ENCODE assay signal across 28 cellular contexts in genomic region chr4:38426532-38426931, GRCh38.
"Had no signal": no experiment of that assay in that cellular context is flagged by ENCODE, and none has a peak within 500 bp of the region (broad histone marks: within the 10 kb centered on the region; RNA-seq: fewer than 3 reads in every experiment).

No MANE protein-coding gene starts in this region.

- H3K4me3 ChIP-seq: colonic mucosa, coronary artery, dorsolateral prefrontal cortex, esophagus muscularis mucosa, esophagus squamous epithelium, gastrocnemius medialis, gastroesophageal sphincter, heart left ventricle, heart right ventricle had no signal

- FAIRE-seq: colon, endometrium, endothelial cell of umbilical vein, frontal cortex had no signal

- ATAC-seq: effector memory CD8-positive, alpha-beta T cell; esophagus mucosa; foreskin keratinocyte; gastrocnemius medialis; gastroesophageal sphincter; heart left ventricle; heart right ventricle had no signal

- H3K36me3 ChIP-seq: colonic mucosa, esophagus muscularis mucosa, esophagus squamous epithelium, gastrocnemius medialis, gastroesophageal sphincter, heart left ventricle, heart right ventricle had no signal

- H3K9me3 ChIP-seq: colonic mucosa, esophagus muscularis mucosa, esophagus squamous epithelium, gastrocnemius medialis, gastroesophageal sphincter, heart left ventricle, heart right ventricle had no signal

- DNase-seq: colonic mucosa; cortex of kidney; dermis blood vessel endothelial cell; dorsolateral prefrontal cortex; effector CD4-positive, alpha-beta T cell; effector CD8-positive, alpha-beta T cell; effector memory CD4-positive, alpha-beta T cell; effector memory CD8-positive, alpha-beta T cell; endodermal cell; erythroblast; esophagus squamous epithelium; foreskin fibroblast; foreskin keratinocyte; foreskin melanocyte; gastrocnemius medialis; glutamatergic neuron; head of caudate nucleus; heart left ventricle; heart right ventricle had no signal

- H3K27ac ChIP-seq: colonic mucosa, coronary artery, dorsolateral prefrontal cortex, epithelial cell of prostate, esophagus muscularis mucosa, esophagus squamous epithelium, foreskin keratinocyte, gastrocnemius medialis, gastroesophageal sphincter, heart left ventricle, heart right ventricle had no signal

- H3K4me1 ChIP-seq: colonic mucosa, esophagus muscularis mucosa, esophagus squamous epithelium, foreskin keratinocyte, gastrocnemius medialis, gastroesophageal sphincter had no signal

- H3K27me3 ChIP-seq: colonic mucosa, dorsolateral prefrontal cortex, esophagus muscularis mucosa, esophagus squamous epithelium, gastrocnemius medialis, gastroesophageal sphincter, heart left ventricle, heart right ventricle had no signal
